Comparison of ENCODE assay signal across 8 cellular contexts in genomic region chr15:85457392-85457968, GRCh38.
DNase-seq lines count a peak whose midpoint lies in the region; ATAC-seq lines count a peak whose summit lies in the region.

No MANE protein-coding gene starts in this region.

- no peak overlapping the region for H3K23ac ChIP-seq in mesenchymal stem cell (ENCODE audit: low read length in 2 of 2)

- H2BK120ac ChIP-seq in mesenchymal stem cell (ENCODE audit: low read depth, low read length) = no peak overlapping the region

- no peak overlapping the region for H3K9ac ChIP-seq in mesenchymal stem cell (ENCODE audit: low read length)

- peak overlapping the region; percentile 88 to 96 (median 95) for H3K27ac Mint-ChIP-seq in IgD-negative memory B cell

- no peak overlapping the region for H2AFZ ChIP-seq in mesenchymal stem cell (ENCODE audit: low read depth, low read length)

- H3K4me3 ChIP-seq in mesenchymal stem cell (ENCODE audit: insufficient read depth in 1 of 2, low read depth in 1 of 2, low read length in 2 of 2) = no peak overlapping the region

- peak overlapping the region; percentile 68 to 88 (median 77) for H3K4me3 Mint-ChIP-seq in IgD-negative memory B cell

- H2BK15ac ChIP-seq in mesenchymal stem cell (ENCODE audit: low read depth, poor library complexity, severe bottlenecking) = no peak overlapping the region

- H3K4me1 Mint-ChIP-seq in IgD-negative memory B cell = peaks cover 69 to 74% (median 72%) of the 10 kb centered on the region in 3 donors

- no peak overlapping the region for H2AK5ac ChIP-seq in mesenchymal stem cell (ENCODE audit: low read length, severe bottlenecking)

- no peak overlapping the region for H3K14ac ChIP-seq in mesenchymal stem cell (ENCODE audit: low read length in 2 of 2)

- H3K27me3 ChIP-seq in mesenchymal stem cell (ENCODE audit: control insufficient read depth in 1 of 2, insufficient read depth in 1 of 2, low read length in 2 of 2) = no peaks in the 10 kb centered on the region

- H3K9me3 ChIP-seq in mesenchymal stem cell (ENCODE audit: control insufficient read depth, low read length) = no peaks in the 10 kb centered on the region

- peaks cover 7% of the 10 kb centered on the region for H3K4me1 ChIP-seq in mesenchymal stem cell (ENCODE audit: control insufficient read depth, insufficient read depth, low read depth, low read length)

- H2BK5ac ChIP-seq in mesenchymal stem cell (ENCODE audit: low read depth, low read length, poor library complexity, severe bottlenecking) = no peak overlapping the region

- peaks cover 0 to 10% of the 10 kb centered on the region in 2 experiments for H3K36me3 ChIP-seq in mesenchymal stem cell (ENCODE audit: control insufficient read depth in 1 of 2, insufficient read depth in 2 of 2, low read depth in 1 of 2, low read length in 2 of 2)

- no peaks in the 10 kb centered on the region for H3K9me3 Mint-ChIP-seq in IgD-negative memory B cell

- DNase-seq in mesenchymal stem cell (peak; percentile 86), dermis blood vessel endothelial cell (no peak), RPMI8226 (no peak)
- DNase-seq in stimulated activated CD4-positive, alpha-beta T cell treated with anti-CD3 and anti-CD28 coated beads, Interleukin-15, amount 100 ng/mL, for 24 hours = no peak
- DNase-seq in stimulated activated CD4-positive, alpha-beta T cell treated with anti-CD3 and anti-CD28 coated beads, Interleukin-1b, Interleukin-23, amount 100 ng/mL, for 48 hours = no peak

- peaks cover 22% of the 10 kb centered on the region for H3K79me1 ChIP-seq in mesenchymal stem cell (replicated peaks; ENCODE audit: low read length, poor library complexity, severe bottlenecking)

- ATAC-seq in GM18870 (IDR thresholded peaks at IDR 0.05; ENCODE audit: unreplicated experiment) (peak; percentile 75), GM21825 (IDR thresholded peaks at IDR 0.05; ENCODE audit: unreplicated experiment) (peak; percentile 69)

- H3K36me3 Mint-ChIP-seq in IgD-negative memory B cell = peaks cover 3% of the 10 kb centered on the region

- no peak overlapping the region for H4K91ac ChIP-seq in mesenchymal stem cell (ENCODE audit: low read length)

- H2BK12ac ChIP-seq in mesenchymal stem cell (ENCODE audit: low read length in 2 of 2) = peak overlapping the region in 1 of 2 experiments; percentile 10

- no peak overlapping the region for H3K27ac ChIP-seq in mesenchymal stem cell (ENCODE audit: low read length, poor library complexity, severe bottlenecking)

- no peak overlapping the region for H3K4me2 ChIP-seq in mesenchymal stem cell (ENCODE audit: low read length, poor library complexity, severe bottlenecking)

- H4K8ac ChIP-seq in mesenchymal stem cell (ENCODE audit: low read length) = no peak overlapping the region

- WGBS in mesenchymal stem cell = 97% methylated on average over 8 of the region's 8 CpGs

- no peaks in the 10 kb centered on the region for H3K27me3 Mint-ChIP-seq in IgD-negative memory B cell

- no peak overlapping the region for H3K18ac ChIP-seq in mesenchymal stem cell (ENCODE audit: low read depth in 1 of 2, low read length in 2 of 2)

- no peak overlapping the region for H3K4ac ChIP-seq in mesenchymal stem cell (ENCODE audit: low read depth in 1 of 2, low read length in 2 of 2)
